Comparison of ENCODE assay signal across 9 cellular contexts in genomic region chr1:156599811-156600210, GRCh38. TPM values are rescaled to one million over a fixed set of nuclear protein-coding genes. Genes with fewer than 3 reads are reported as not detected.
DNase-seq lines count a peak whose midpoint lies in the region; ATAC-seq and TF ChIP-seq lines count a peak whose summit lies in the region.
"Had no signal": no experiment of that assay in that cellular context is flagged by ENCODE, and none has a peak within 500 bp of the region (broad histone marks: within the 10 kb centered on the region; RNA-seq: fewer than 3 reads in every experiment).

No MANE protein-coding gene starts in this region.

- TF ChIP-seq EP300 in sigmoid colon (IDR thresholded peaks at IDR 0.05): no peak

- H3K27ac Mint-ChIP-seq in activated naive CD4-positive, alpha-beta T cell treated with anti-CD3 and anti-CD28 coated beads, Interleukin-2, amount 50 U/mL, for 24 hours: peak overlapping the region; percentile 99

- DNase-seq in activated naive CD4-positive, alpha-beta T cell treated with Interleukin-2 at 50 U/mL for 16 hours: no peak
- DNase-seq in NOMO-1 treated with dmso at 0.1 percent for 144 hours (lab: John Stamatoyannopoulos, UW; ENCODE audit: unreplicated experiment) (peak; percentile 73), cardiac fibroblast (ENCODE audit: low read depth in 2 of 2) (peak in 1 of 2 donors; percentile 30), sigmoid colon (no peak), SHP77 treated with DMSO at 0.1 percent for 48 hours (lab: John Stamatoyannopoulos, UW) (no peak)

- peaks cover 28% of the 10 kb centered on the region for H3K36me3 Mint-ChIP-seq in activated naive CD4-positive, alpha-beta T cell treated with anti-CD3 and anti-CD28 coated beads, Interleukin-2, amount 50 U/mL, for 24 hours

- no peaks in the 10 kb centered on the region for H3K9me3 ChIP-seq in sigmoid colon

- no peaks in the 10 kb centered on the region for H3K9me3 Mint-ChIP-seq in activated naive CD4-positive, alpha-beta T cell treated with anti-CD3 and anti-CD28 coated beads, Interleukin-2, amount 50 U/mL, for 24 hours

- peaks cover 0 to 20% (median 18%) of the 10 kb centered on the region in 4 donors for H3K4me1 ChIP-seq in sigmoid colon

- H3K36me3 ChIP-seq in sigmoid colon: peaks cover 0 to 41% (median 13%) of the 10 kb centered on the region in 4 donors

- TF ChIP-seq CTCF in cardiac fibroblast (IDR thresholded peaks at IDR 0.05; ENCODE audit: low read depth, low read length): peak; percentile 8
- TF ChIP-seq CTCF in sigmoid colon (IDR thresholded peaks at IDR 0.05): no peak

- no peak for TF ChIP-seq POLR2A in sigmoid colon (IDR thresholded peaks at IDR 0.05)

- ATAC-seq in HG02678 (IDR thresholded peaks at IDR 0.05; ENCODE audit: unreplicated experiment) (no peak), GM21825 (IDR thresholded peaks at IDR 0.05; ENCODE audit: unreplicated experiment) (no peak)

- intact Hi-C loops in sigmoid colon (cut with DNase I): loop anchor here (2.0 kb wide), 2 partner anchors 119 to 143 kb away; no protein-coding TSS in a partner anchor

- H3K27me3 ChIP-seq in sigmoid colon: no peaks in the 10 kb centered on the region

- H3K27me3 Mint-ChIP-seq in activated naive CD4-positive, alpha-beta T cell treated with anti-CD3 and anti-CD28 coated beads, Interleukin-2, amount 50 U/mL, for 24 hours: no peaks in the 10 kb centered on the region

- peaks cover 47% of the 10 kb centered on the region for H3K4me1 Mint-ChIP-seq in activated naive CD4-positive, alpha-beta T cell treated with anti-CD3 and anti-CD28 coated beads, Interleukin-2, amount 50 U/mL, for 24 hours

- no peak overlapping the region for H3K27ac ChIP-seq in sigmoid colon

- peak overlapping the region; percentile 95 for H3K4me3 Mint-ChIP-seq in activated naive CD4-positive, alpha-beta T cell treated with anti-CD3 and anti-CD28 coated beads, Interleukin-2, amount 50 U/mL, for 24 hours

- H3K4me3 ChIP-seq in cardiac fibroblast (replicated peaks in 1 of 2; ENCODE audit: low read depth in 2 of 2, low read length in 2 of 2): no peak overlapping the region
- no peak overlapping the region for H3K4me3 ChIP-seq in sigmoid colon

- WGBS in sigmoid colon, 2 donors: 64 to 72% methylated on average over 3 of the region's 3 CpGs

RNA-seq across cellular contexts. Expression of gene GPATCH4, which starts 1.5 kb away (rescaled TPM):
- 10 to 100 TPM; 12.2 to 22.9 (median 17.3) TPM for total RNA-seq in sigmoid colon
- 10 to 100 TPM; 10.2 to 32.9 (median 18.0) TPM for polyA plus RNA-seq in sigmoid colon

RNA-seq across cellular contexts. Expression of gene NAXE, which starts 8.2 kb away (rescaled TPM):
- 100 to 1,000 TPM in 1 of 4 donors, 10 to 100 TPM in 3; 59.3 to 113 (median 67.2) TPM for total RNA-seq in sigmoid colon
- polyA plus RNA-seq in sigmoid colon: 10 to 100 TPM; 80.8 to 91.6 (median 84.1) TPM

RNA-seq across cellular contexts. Expression of gene HAPLN2, which starts 19.4 kb away (rescaled TPM):
- 1 to 10 TPM in 1 of 4 donors, under 1 TPM in 1, not detected in 2; 0.71 to 1.2 TPM for total RNA-seq in sigmoid colon
- under 1 TPM in 1 of 3 donors, not detected in 2; 0.10 TPM for polyA plus RNA-seq in sigmoid colon

RNA-seq across cellular contexts. Expression of gene TTC24, which starts 20.3 kb away (rescaled TPM):
- not detected for total RNA-seq in sigmoid colon
- polyA plus RNA-seq in sigmoid colon: 1 to 10 TPM in 1 of 3 donors, not detected in 2; 2.6 TPM
- total RNA-seq: subcutaneous adipose tissue had no signal

RNA-seq across cellular contexts. Expression of gene IQGAP3, which starts 27.4 kb away (rescaled TPM):
- under 1 TPM in 3 of 4 donors, not detected in 1; 0.55 to 0.81 (median 0.71) TPM for total RNA-seq in sigmoid colon
- polyA plus RNA-seq in sigmoid colon: 10 to 100 TPM in 1 of 3 donors, under 1 TPM in 2; 0.60 to 11.2 (median 0.92) TPM
